Comparison of ENCODE assay signal across 1 cellular context in the genomic region with DNA sequence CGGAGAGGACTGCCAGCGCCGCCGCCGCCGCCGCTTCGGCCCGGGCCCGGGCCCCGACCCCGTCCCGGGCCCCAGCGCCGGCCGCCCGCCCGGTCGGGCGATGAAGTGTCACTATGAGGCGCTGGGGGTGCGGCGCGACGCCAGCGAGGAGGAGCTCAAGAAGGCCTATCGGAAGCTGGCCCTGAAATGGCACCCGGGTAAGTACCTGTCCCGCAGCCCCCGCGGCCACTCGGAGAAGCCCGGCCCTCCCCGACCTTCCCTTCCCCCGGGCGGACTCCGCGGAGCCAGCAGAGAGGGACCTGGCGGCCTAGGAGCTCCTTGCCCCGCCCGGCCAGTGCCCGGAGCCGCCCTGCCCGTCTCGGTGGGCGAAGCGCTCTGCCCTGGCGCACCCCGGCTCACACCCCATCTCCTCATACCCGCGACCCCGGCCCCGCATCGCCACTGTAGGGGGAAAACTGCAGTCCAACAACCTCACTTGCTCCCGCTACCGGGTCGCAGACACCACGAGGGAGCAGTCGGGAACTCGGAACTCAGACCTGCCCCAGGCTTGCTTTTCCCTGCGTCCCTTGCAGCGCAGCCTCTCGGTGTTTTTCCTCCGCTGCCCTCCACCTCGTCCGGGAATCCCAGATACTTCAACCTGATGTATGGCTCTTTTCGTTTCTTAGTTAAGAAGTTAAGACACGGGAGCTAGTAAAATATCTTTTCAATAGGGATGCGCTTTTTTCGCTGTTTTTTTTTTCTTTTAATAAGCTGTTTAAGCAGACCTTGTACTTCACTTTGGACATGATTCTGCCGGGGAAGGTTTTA.
TF ChIP-seq lines count a peak whose summit lies in the region.

No MANE protein-coding gene starts in this region.

TF ChIP-seq in IMR-90, 13 proteins besides CTCF, POLR2A, EP300 and RAD21:
- no peak for TF ChIP-seq SMC3 (IDR thresholded peaks at IDR 0.05; ENCODE audit: low read depth, low read length)
- TF ChIP-seq FOS (IDR thresholded peaks at IDR 0.05; ENCODE audit: low read depth, low read length) = no peak
- no peak for TF ChIP-seq RCOR1 (IDR thresholded peaks at IDR 0.05; ENCODE audit: insufficient replicate concordance, low read length)
- TF ChIP-seq MXI1 (IDR thresholded peaks at IDR 0.05; ENCODE audit: borderline replicate concordance, low read depth, low read length) = peak; percentile 65; the same call in 1 of the 2 replicates
- TF ChIP-seq MAZ (IDR thresholded peaks at IDR 0.05; ENCODE audit: borderline replicate concordance, low read depth, low read length) = no peak
- TF ChIP-seq CHD1 (IDR thresholded peaks at IDR 0.05; ENCODE audit: low read depth, low read length) = no peak
- no peak for TF ChIP-seq CEBPB (IDR thresholded peaks at IDR 0.05; ENCODE audit: low read depth, low read length)
- TF ChIP-seq NFE2L2 (IDR thresholded peaks at IDR 0.05; ENCODE audit: low read depth, low read length) = no peak
TF ChIP-seq in IMR-90: peak in this region for 1.
